Comparison of ENCODE assay signal across 3 cellular contexts in genomic region chr16:974606-975312, GRCh38.
TF ChIP-seq lines count a peak whose summit lies in the region.

No MANE protein-coding gene starts in this region.

TF ChIP-seq in SK-N-SH, 30 proteins besides CTCF, POLR2A, EP300 and RAD21 (continues in another document):
- no peak for TF ChIP-seq ZBTB33 (IDR thresholded peaks at IDR 0.05; ENCODE audit: borderline replicate concordance, low read depth)
- no peak for TF ChIP-seq JUND (IDR thresholded peaks at IDR 0.05)
- TF ChIP-seq GATA2 (CRISPR knock-in tag; IDR thresholded peaks at IDR 0.05) = no peak
- no peak for TF ChIP-seq REST (IDR thresholded peaks at IDR 0.05; ENCODE audit: low read depth, low read length)
- TF ChIP-seq EZH2phosphoT487 (IDR thresholded peaks at IDR 0.05; ENCODE audit: borderline replicate concordance, low read depth) = no peak
- TF ChIP-seq USF1 (IDR thresholded peaks at IDR 0.05; ENCODE audit: borderline replicate concordance, low read depth) = no peak
- TF ChIP-seq USF2 (IDR thresholded peaks at IDR 0.05; ENCODE audit: borderline replicate concordance, low read depth, low read length) = no peak
- no peak for TF ChIP-seq TEAD4 (IDR thresholded peaks at IDR 0.05; ENCODE audit: borderline replicate concordance, insufficient read depth)
- TF ChIP-seq CHD2 (IDR thresholded peaks at IDR 0.05; ENCODE audit: low read length, partially characterized antibody) = no peak

TF ChIP-seq in SK-N-SH treated with all-trans-retinoic acid at 6 μM for 48 hours, 23 proteins besides CTCF, POLR2A, EP300 and RAD21:
- TF ChIP-seq CREB5 (CRISPR knock-in tag; IDR thresholded peaks at IDR 0.05; ENCODE audit: low read depth) (no peak), ZNF565 (CRISPR knock-in tag; conservative IDR thresholded peaks at IDR 0.05; ENCODE audit: low read depth) (no peak), ZFP3 (CRISPR knock-in tag; IDR thresholded peaks at IDR 0.05) (no peak), GLIS3 (CRISPR knock-in tag; IDR thresholded peaks at IDR 0.05) (no peak), TOX (CRISPR knock-in tag; IDR thresholded peaks at IDR 0.05; ENCODE audit: borderline replicate concordance) (no peak), CSRNP3 (CRISPR knock-in tag; IDR thresholded peaks at IDR 0.05) (no peak), OSR1 (CRISPR knock-in tag; IDR thresholded peaks at IDR 0.05) (no peak), BACH2 (CRISPR knock-in tag; IDR thresholded peaks at IDR 0.05; ENCODE audit: borderline replicate concordance) (no peak), SNAI2 (CRISPR knock-in tag; IDR thresholded peaks at IDR 0.05) (no peak), TSHZ2 (CRISPR knock-in tag; IDR thresholded peaks at IDR 0.05) (no peak), PPARA (CRISPR knock-in tag; IDR thresholded peaks at IDR 0.05; ENCODE audit: borderline replicate concordance) (no peak), ARNTL (CRISPR knock-in tag; IDR thresholded peaks at IDR 0.05; ENCODE audit: borderline replicate concordance, low read depth) (no peak), RARB (CRISPR knock-in tag; IDR thresholded peaks at IDR 0.05) (no peak), ZFP30 (CRISPR knock-in tag; IDR thresholded peaks at IDR 0.05) (no peak)

TF ChIP-seq in HepG2, 621 proteins besides CTCF, POLR2A, EP300 and RAD21:
- TF ChIP-seq ZIK1 (CRISPR knock-in tag; IDR thresholded peaks at IDR 0.05; ENCODE audit: borderline replicate concordance, low read depth) (no peak), EED (CRISPR knock-in tag; IDR thresholded peaks at IDR 0.05) (0 out of 2 replicates have a peak, but pooled peaks have one; percentile 18), FOSL2 (CRISPR knock-in tag; IDR thresholded peaks at IDR 0.05) (peak; percentile 47), ZNF687 (CRISPR knock-in tag; IDR thresholded peaks at IDR 0.05) (peak; percentile 7; the same call in 1 of the 2 replicates)
TF ChIP-seq in HepG2: peak in this region for 3.
